ENCODE assay signal across 25 cellular contexts in genomic region chr7:102456327-102456726, GRCh38. TPM values are rescaled to one million over a fixed set of nuclear protein-coding genes. Genes with fewer than 3 reads are reported as not detected.
A peak's percentile ranks its signal among the peaks of the same experiment; 100 is the strongest.
DNase-seq lines count a peak whose midpoint lies in the region; ATAC-seq and TF ChIP-seq lines count a peak whose summit lies in the region.
"Had no signal": no experiment of that assay in that cellular context is flagged by ENCODE, and none has a peak within 500 bp of the region (broad histone marks: within the 10 kb centered on the region; RNA-seq: fewer than 3 reads in every experiment).

No MANE protein-coding gene starts in this region.

- H3K27me3 ChIP-seq in AG04450 (ENCODE audit: control insufficient read depth, insufficient read depth, low read length) (no peaks in the 10 kb centered on the region), heart right ventricle (no peaks in the 10 kb centered on the region), mesenchymal stem cell (ENCODE audit: control insufficient read depth in 1 of 2, insufficient read depth in 1 of 2, low read length in 2 of 2) (no peaks in the 10 kb centered on the region)
- H3K27me3 ChIP-seq: brain microvascular endothelial cell, pancreas, upper lobe of right lung had no signal

- ATAC-seq in WTC11 (no peak), heart right ventricle (no peak)
- ATAC-seq: activated CD8-positive, alpha-beta T cell treated with anti-CD3 and anti-CD28 coated beads for 36 hours; activated T-cell treated with anti-CD3 and anti-CD28 coated beads, Interleukin-2, amount 50 U/mL, for 4 hours; pancreas; upper lobe of right lung had no signal

- H3K4ac ChIP-seq in mesenchymal stem cell (ENCODE audit: low read depth in 1 of 2, low read length in 2 of 2): no peak overlapping the region

- H3K9ac ChIP-seq in mesenchymal stem cell (ENCODE audit: low read length): no peak overlapping the region

- H3K36me3 Mint-ChIP-seq in WTC11: peaks cover 19% of the 10 kb centered on the region

- H2BK12ac ChIP-seq in mesenchymal stem cell (ENCODE audit: low read length in 2 of 2): no peak overlapping the region

- no peaks in the 10 kb centered on the region for H3K9me3 Mint-ChIP-seq in WTC11
- H3K9me3 Mint-ChIP-seq: activated CD8-positive, alpha-beta T cell treated with anti-CD3 and anti-CD28 coated beads for 36 hours; activated T-cell treated with anti-CD3 and anti-CD28 coated beads, Interleukin-2, amount 50 U/mL, for 4 hours; CD8-positive, alpha-beta memory T cell; H9 had no signal

- H3K4me2 ChIP-seq in mesenchymal stem cell (ENCODE audit: low read length, poor library complexity, severe bottlenecking): no peak overlapping the region

- peaks cover 12% of the 10 kb centered on the region for H3K79me1 ChIP-seq in mesenchymal stem cell (replicated peaks; ENCODE audit: low read length, poor library complexity, severe bottlenecking)

- H3K27ac Mint-ChIP-seq in WTC11: no peak overlapping the region; the same call in 1 of the 2 replicates
- H3K27ac Mint-ChIP-seq: activated CD8-positive, alpha-beta T cell treated with anti-CD3 and anti-CD28 coated beads for 36 hours; CD8-positive, alpha-beta memory T cell had no signal

- CTCF ChIA-PET in AG04450 (lab: Charles Lee): interaction anchor here (0.5 to 1.5 kb wide), 4 partner anchors 9 to 21 kb away, joined by 3 to 9 read pairs (median 4); no protein-coding TSS in a partner anchor
- CTCF ChIA-PET in HEK293 (lab: Yijun Ruan, JAX): interaction anchor here (0.7 to 2.7 kb wide), 4 partner anchors 11 to 225 kb away, joined by 3 to 10 read pairs (median 3); no protein-coding TSS in a partner anchor
- CTCF ChIA-PET in WTC11 (lab: Charles Lee): interaction anchor here (0.6 to 2.2 kb wide), 4 partner anchors 8 to 52 kb away, joined by 3 to 11 read pairs (median 6); no protein-coding TSS in a partner anchor

- no peak for DNase-seq in AG04450 (ENCODE audit: low read depth, low spot score)
- no peak for DNase-seq in WTC11 (ENCODE audit: low spot score)
- peak; percentile 71 for DNase-seq in islet precursor cell
- no peak for DNase-seq in heart right ventricle
- no peak for DNase-seq in mesenchymal stem cell
- DNase-seq in NCI-H526 treated with DMSO at 0.1 percent for 48 hours (lab: John Stamatoyannopoulos, UW): no peak
- no peak for DNase-seq in NCI-H446 treated with DMSO at 0.1 percent for 48 hours (lab: John Stamatoyannopoulos, UW)
- DNase-seq: activated CD8-positive, alpha-beta T cell treated with anti-CD3 and anti-CD28 coated beads for 36 hours; activated naive CD4-positive, alpha-beta T cell treated with anti-CD3 and anti-CD28 coated beads, Interleukin-2, amount 50 U/mL, for 16 hours; activated T-cell treated with anti-CD3 and anti-CD28 coated beads, Interleukin-2, amount 50 U/mL, for 4 hours; brain microvascular endothelial cell; CD8-positive, alpha-beta memory T cell; dermis blood vessel endothelial cell; KG1; NCI-H1105 treated with DMSO at 0.1 percent for 48 hours; pancreas; Right ventricle myocardium superior; stimulated activated CD4-positive, alpha-beta T cell treated with anti-CD3 and anti-CD28 coated beads, Interleukin-4, amount 100 ng/mL, for 1 hour; T-helper 1 cell; upper lobe of right lung; WERI-Rb-1 had no signal

- H2BK120ac ChIP-seq in mesenchymal stem cell (ENCODE audit: low read depth, low read length): no peak overlapping the region

- H2AK5ac ChIP-seq in mesenchymal stem cell (ENCODE audit: low read length, severe bottlenecking): no peak overlapping the region

- no peak for TF ChIP-seq CTCF in AG04450 (IDR thresholded peaks at IDR 0.05; ENCODE audit: low read depth, low read length)
- no peak for TF ChIP-seq CTCF in HEK293 (tag by site-specific recombination; IDR thresholded peaks at IDR 0.05)
- no peak for TF ChIP-seq CTCF in WTC11 (IDR thresholded peaks at IDR 0.05)
- no peak for TF ChIP-seq CTCF in heart right ventricle (IDR thresholded peaks at IDR 0.05)

- no peak overlapping the region for H3K14ac ChIP-seq in mesenchymal stem cell (ENCODE audit: low read length in 2 of 2)

- H4K8ac ChIP-seq in mesenchymal stem cell (ENCODE audit: low read length): no peak overlapping the region

- H3K4me1 ChIP-seq in HEK293 (ENCODE audit: control insufficient read depth, insufficient read depth, low read length) (peaks cover 3% of the 10 kb centered on the region; the same call in 1 of the 2 replicates), heart right ventricle (no peaks in the 10 kb centered on the region), mesenchymal stem cell (ENCODE audit: control insufficient read depth, insufficient read depth, low read depth, low read length) (peaks cover 2% of the 10 kb centered on the region)
- H3K4me1 ChIP-seq: pancreas, upper lobe of right lung had no signal

- H3K23ac ChIP-seq in mesenchymal stem cell (ENCODE audit: low read length in 2 of 2): no peak overlapping the region

- H3K9me3 ChIP-seq in AG04450 (ENCODE audit: control insufficient read depth, insufficient read depth, low read length): no peaks in the 10 kb centered on the region; the same call in 1 of the 2 replicates
- no peaks in the 10 kb centered on the region for H3K9me3 ChIP-seq in HEK293 (ENCODE audit: control insufficient read depth, insufficient read depth, low read depth, low read length)
- no peaks in the 10 kb centered on the region for H3K9me3 ChIP-seq in heart right ventricle
- no peaks in the 10 kb centered on the region for H3K9me3 ChIP-seq in mesenchymal stem cell (ENCODE audit: control insufficient read depth, low read length)
- H3K9me3 ChIP-seq: pancreas, upper lobe of right lung had no signal

- H3K4me3 ChIP-seq in AG04450 (ENCODE audit: low read depth, low read length) (no peak overlapping the region), HEK293 (ENCODE audit: low read depth, low read length) (no peak overlapping the region), heart right ventricle (no peak overlapping the region), mesenchymal stem cell (ENCODE audit: insufficient read depth in 1 of 2, low read depth in 1 of 2, low read length in 2 of 2) (no peak overlapping the region)
- H3K4me3 ChIP-seq: pancreas, skin epidermis, upper lobe of right lung had no signal

- H3K27ac ChIP-seq in AG04450 (ENCODE audit: low read depth, low read length): peak overlapping the region; percentile 39
- no peak overlapping the region for H3K27ac ChIP-seq in HEK293 (ENCODE audit: extremely low read depth, low read depth, low read length)
- H3K27ac ChIP-seq in heart right ventricle: no peak overlapping the region
- H3K27ac ChIP-seq in mesenchymal stem cell (ENCODE audit: low read length, poor library complexity, severe bottlenecking): no peak overlapping the region
- H3K27ac ChIP-seq: brain microvascular endothelial cell, epithelial cell of prostate, pancreas, skin epidermis, upper lobe of right lung, WERI-Rb-1 had no signal

- no peak overlapping the region for H2AFZ ChIP-seq in mesenchymal stem cell (ENCODE audit: low read depth, low read length)

- H3K36me3 ChIP-seq in HEK293 (ENCODE audit: control insufficient read depth in 2 of 2, insufficient read depth in 1 of 2, low read length in 2 of 2): peaks cover 8 to 25% of the 10 kb centered on the region in 2 experiments; a peak in 2 of 3 replicates
- H3K36me3 ChIP-seq in heart right ventricle: peaks cover 0 to 51% (median 16%) of the 10 kb centered on the region in 9 donors
- H3K36me3 ChIP-seq in mesenchymal stem cell (ENCODE audit: control insufficient read depth in 1 of 2, insufficient read depth in 2 of 2, low read depth in 1 of 2, low read length in 2 of 2): peaks cover 31 to 49% of the 10 kb centered on the region in 2 experiments

- POLR2A ChIA-PET in AG04450 (lab: Yijun Ruan, JAX) (interaction anchor here (0.7 kb wide), 1 partner anchor 11 kb away, joined by 5 read pairs; no protein-coding TSS in a partner anchor), HEK293 (lab: Yijun Ruan, JAX) (interaction anchor here (0.5 to 2.2 kb wide), 3 partner anchors 9 to 1165 kb away, joined by 3 to 10 read pairs (median 3); no protein-coding TSS in a partner anchor), WTC11 (lab: Charles Lee) (no interaction called here)

- no peak overlapping the region for H2BK5ac ChIP-seq in mesenchymal stem cell (ENCODE audit: low read depth, low read length, poor library complexity, severe bottlenecking)

- H3K4me1 Mint-ChIP-seq in WTC11: peaks cover 6% of the 10 kb centered on the region

- 92 to 93% methylated on average over 10 of the region's 10 CpGs for WGBS in heart right ventricle, 2 donors
- 93% methylated on average over 10 of the region's 10 CpGs for WGBS in mesenchymal stem cell

- intact Hi-C loops in heart right ventricle (cut with DNase I): no loop called here

- no peak overlapping the region for H4K91ac ChIP-seq in mesenchymal stem cell (ENCODE audit: low read length)

- H2BK15ac ChIP-seq in mesenchymal stem cell (ENCODE audit: low read depth, poor library complexity, severe bottlenecking): no peak overlapping the region

- no peak overlapping the region for H3K18ac ChIP-seq in mesenchymal stem cell (ENCODE audit: low read depth in 1 of 2, low read length in 2 of 2)

- no peaks in the 10 kb centered on the region for H3K27me3 Mint-ChIP-seq in WTC11 (ENCODE audit: low read depth)
- H3K27me3 Mint-ChIP-seq: activated CD8-positive, alpha-beta T cell treated with anti-CD3 and anti-CD28 coated beads for 36 hours; CD8-positive, alpha-beta memory T cell had no signal

- no peak overlapping the region for H3K4me3 Mint-ChIP-seq in WTC11
- H3K4me3 Mint-ChIP-seq: activated CD8-positive, alpha-beta T cell treated with anti-CD3 and anti-CD28 coated beads for 36 hours; activated T-cell treated with anti-CD3 and anti-CD28 coated beads, Interleukin-2, amount 50 U/mL, for 4 hours; CD8-positive, alpha-beta memory T cell; H9 had no signal

RNA-seq across cellular contexts. Expression of gene ALKBH4, which starts 8.3 kb away (rescaled TPM):
- polyA plus RNA-seq in AG04450 (2011; rRNA removed) (4.3 and 5.6 TPM in 2 replicates), heart right ventricle (1 to 10 TPM; 7.9 TPM)
- polyA minus RNA-seq in AG04450 (2011; rRNA and poly(A)+ RNA removed): 1.9 and 3.4 TPM in 2 replicates
- total RNA-seq in WTC11 (2021) (20.4 to 24.8 TPM (median 22.9 TPM) in 3 replicates), heart right ventricle (1 to 10 TPM; 4.4 to 8.6 (median 6.2) TPM)
- polyA plus RNA-seq in mesenchymal stem cell (2013, experiment 1 of 2): 9.1 TPM
- 8.9 TPM for polyA plus RNA-seq in mesenchymal stem cell (2013, experiment 2 of 2)

RNA-seq across cellular contexts. Expression of gene LRWD1, which starts 8.5 kb away (rescaled TPM):
- polyA plus RNA-seq in AG04450 (2011; rRNA removed) (9.2 and 12.2 TPM in 2 replicates), heart right ventricle (10 to 100 TPM in 1 of 2 donors, 1 to 10 TPM in 1; 6.5 to 21.3 TPM)
- polyA minus RNA-seq in AG04450 (2011; rRNA and poly(A)+ RNA removed): 10.1 and 15.6 TPM in 2 replicates
- total RNA-seq in WTC11 (2021) (37.4 to 41.7 TPM (median 39.6 TPM) in 3 replicates), heart right ventricle (10 to 100 TPM in 4 of 10 donors, 1 to 10 TPM in 6; 8.1 to 12.2 (median 9.5) TPM)
- polyA plus RNA-seq in mesenchymal stem cell (2013, experiment 1 of 2): 6.8 TPM
- 7.0 TPM for polyA plus RNA-seq in mesenchymal stem cell (2013, experiment 2 of 2)

RNA-seq across cellular contexts. Expression of gene POLR2J, which starts 22.4 kb away (rescaled TPM):
- polyA plus RNA-seq in AG04450 (2011; rRNA removed) (44.8 and 55.3 TPM in 2 replicates), heart right ventricle (100 to 1,000 TPM; 127 to 228 TPM)
- polyA minus RNA-seq in AG04450 (2011; rRNA and poly(A)+ RNA removed): 20.4 and 24.0 TPM in 2 replicates
- total RNA-seq in WTC11 (2021) (45.9 to 51.7 TPM (median 50.5 TPM) in 3 replicates), heart right ventricle (10 to 100 TPM; 40.1 to 74.1 (median 52.7) TPM)
- polyA plus RNA-seq in mesenchymal stem cell (2013, experiment 1 of 2): 127 TPM
- 125 TPM for polyA plus RNA-seq in mesenchymal stem cell (2013, experiment 2 of 2)

RNA-seq across cellular contexts. Expression of gene ORAI2, which starts 23.0 kb away (rescaled TPM):
- 27.8 and 41.9 TPM in 2 replicates for polyA plus RNA-seq in AG04450 (2011; rRNA removed)
- 28.4 and 57.1 TPM in 2 replicates for polyA minus RNA-seq in AG04450 (2011; rRNA and poly(A)+ RNA removed)
- 22.2 to 25.9 TPM (median 24.7 TPM) in 3 replicates for total RNA-seq in WTC11 (2021)
- total RNA-seq in heart right ventricle: 10 to 100 TPM in 1 of 10 donors, 1 to 10 TPM in 9; 1.7 to 11.6 (median 3.7) TPM
- 1 to 10 TPM; 2.0 to 5.8 TPM for polyA plus RNA-seq in heart right ventricle
- polyA plus RNA-seq in mesenchymal stem cell (2013, experiment 1 of 2): 65.2 TPM
- 65.3 TPM for polyA plus RNA-seq in mesenchymal stem cell (2013, experiment 2 of 2)
